ENCODE assay signal across 21 cellular contexts in genomic region chr14:68390731-68391130, GRCh38.
DNase-seq lines count a peak whose midpoint lies in the region; ATAC-seq and TF ChIP-seq lines count a peak whose summit lies in the region.
"Had no signal": no experiment of that assay in that cellular context is flagged by ENCODE, and none has a peak within 500 bp of the region (broad histone marks: within the 10 kb centered on the region; RNA-seq: fewer than 3 reads in every experiment).

No MANE protein-coding gene starts in this region.

- H3K27ac ChIP-seq in cingulate gyrus (ENCODE audit: low read depth, low read length) (peak overlapping the region; percentile 69), subcutaneous abdominal adipose tissue (ENCODE audit: low read depth, low read length) (peak overlapping the region; percentile 95), stomach (peak overlapping the region in 1 of 5 donors; percentile 77)
- H3K27ac ChIP-seq: SK-N-MC had no signal

- H3K4me3 Mint-ChIP-seq in activated naive CD4-positive, alpha-beta T cell treated with anti-CD3 and anti-CD28 coated beads, Interleukin-2, amount 10 ng/mL, durations not matched to agents 7 days and 5 days: no peak overlapping the region
- H3K4me3 Mint-ChIP-seq: activated CD8-positive, alpha-beta T cell treated with anti-CD3 and anti-CD28 coated beads, Interleukin-2, amount 10 ng/mL, durations not matched to agents 7 days and 5 days; CD4-positive, alpha-beta T cell; T-helper 1 cell treated with Interleukin-12 subunit alpha and Interleukin-12 subunit beta and Interleukin-4 antibody, amounts not matched to agents 30 μg/mL and 1 μg/mL, for 36 hours; type B pancreatic cell had no signal

- peak overlapping the region in 2 of 5 donors; percentile 18 to 37 for H3K9ac ChIP-seq in subcutaneous abdominal adipose tissue (ENCODE audit: low read length in 5 of 5)

- TF ChIP-seq CTCF in fibroblast of the aortic adventitia (IDR thresholded peaks at IDR 0.05; ENCODE audit: insufficient read depth, low read length) (no peak), omental fat pad (IDR thresholded peaks at IDR 0.05) (no peak), stomach (IDR thresholded peaks at IDR 0.05) (no peak)

- H3K4me1 ChIP-seq in subcutaneous abdominal adipose tissue (ENCODE audit: control insufficient read depth in 5 of 5, insufficient read depth in 5 of 5, low read length in 5 of 5) (peaks cover 6 to 71% (median 55%) of the 10 kb centered on the region in 5 donors), stomach (peaks cover 4 to 61% (median 38%) of the 10 kb centered on the region in 4 donors)

- H3K4me3 ChIP-seq in fibroblast of the aortic adventitia (ENCODE audit: low read depth, low read length): no peak overlapping the region
- no peak overlapping the region for H3K4me3 ChIP-seq in subcutaneous abdominal adipose tissue (ENCODE audit: low read depth in 1 of 5, low read length in 5 of 5)
- no peak overlapping the region for H3K4me3 ChIP-seq in stomach
- H3K4me3 ChIP-seq: SK-N-MC, smooth muscle cell had no signal

- no peak for TF ChIP-seq EP300 in stomach (IDR thresholded peaks at IDR 0.05)

- no peaks in the 10 kb centered on the region for H3K27me3 Mint-ChIP-seq in activated naive CD4-positive, alpha-beta T cell treated with anti-CD3 and anti-CD28 coated beads, Interleukin-2, amount 10 ng/mL, durations not matched to agents 7 days and 5 days
- H3K27me3 Mint-ChIP-seq: CD4-positive, alpha-beta T cell; type B pancreatic cell had no signal

- H3K9me3 Mint-ChIP-seq in activated naive CD4-positive, alpha-beta T cell treated with anti-CD3 and anti-CD28 coated beads, Interleukin-2, amount 10 ng/mL, durations not matched to agents 7 days and 5 days: no peaks in the 10 kb centered on the region
- H3K9me3 Mint-ChIP-seq: CD4-positive, alpha-beta T cell; T-helper 1 cell treated with Interleukin-12 subunit alpha and Interleukin-12 subunit beta and Interleukin-4 antibody, amounts not matched to agents 30 μg/mL and 1 μg/mL, for 36 hours had no signal

- 52 to 80% (median 64%) methylated on average over 2 of the region's 2 CpGs for WGBS in stomach, 5 donors

- intact Hi-C loops in stomach (cut with DNase I; ENCODE audit: low total_unique reads): no loop called here

- TF ChIP-seq POLR2A in stomach (IDR thresholded peaks at IDR 0.05): no peak

- H3K4me1 Mint-ChIP-seq in activated naive CD4-positive, alpha-beta T cell treated with anti-CD3 and anti-CD28 coated beads, Interleukin-2, amount 10 ng/mL, durations not matched to agents 7 days and 5 days: no peaks in the 10 kb centered on the region

- H3K36me3 Mint-ChIP-seq in activated naive CD4-positive, alpha-beta T cell treated with anti-CD3 and anti-CD28 coated beads, Interleukin-2, amount 10 ng/mL, durations not matched to agents 7 days and 5 days: peaks cover 3% of the 10 kb centered on the region

- H3K36me3 ChIP-seq in subcutaneous abdominal adipose tissue (ENCODE audit: control insufficient read depth in 5 of 5, insufficient read depth in 5 of 5, low read length in 5 of 5): no peaks in the 10 kb centered on the region
- no peaks in the 10 kb centered on the region for H3K36me3 ChIP-seq in stomach

- CTCF ChIA-PET in activated naive CD4-positive, alpha-beta T cell treated with anti-CD3 and anti-CD28 coated beads, Interleukin-2, amount 10 ng/mL, durations not matched to agents 7 days and 5 days (lab: Charles Lee): no interaction called here

- no peaks in the 10 kb centered on the region for H3K9me3 ChIP-seq in subcutaneous abdominal adipose tissue (ENCODE audit: control insufficient read depth in 5 of 5, low read length in 5 of 5)
- H3K9me3 ChIP-seq in stomach: no peaks in the 10 kb centered on the region

- ATAC-seq in omental fat pad (ENCODE audit: low FRiP score): peak; percentile 24
- ATAC-seq: activated CD8-positive, alpha-beta T cell treated with anti-CD3 and anti-CD28 coated beads, Interleukin-2, amount 10 ng/mL, durations not matched to agents 7 days and 5 days had no signal

- H3K27me3 ChIP-seq in subcutaneous abdominal adipose tissue (ENCODE audit: control insufficient read depth in 5 of 5, insufficient read depth in 4 of 5, low read length in 5 of 5): no peaks in the 10 kb centered on the region
- H3K27me3 ChIP-seq in stomach: no peaks in the 10 kb centered on the region

- DNase-seq in fibroblast of the aortic adventitia (ENCODE audit: low read depth) (peak; percentile 82), omental fat pad (ENCODE audit: low spot score) (no peak), stomach (no peak), glomerular visceral epithelial cell (ENCODE audit: extremely low spot score) (no peak)
- DNase-seq in activated naive CD4-positive, alpha-beta T cell treated with anti-CD3 and anti-CD28 coated beads, Interleukin-2, amount 10 ng/mL, durations not matched to agents 7 days and 5 days: no peak
- no peak for DNase-seq in stimulated activated CD4-positive, alpha-beta T cell treated with anti-CD3 and anti-CD28 coated beads, Interleukin-1b, Interleukin-23, amount 100 ng/mL, for 48 hours
- DNase-seq: activated CD4-positive, alpha-beta T cell treated with anti-CD3 and anti-CD28 coated beads for 1 hour; activated CD8-positive, alpha-beta T cell treated with anti-CD3 and anti-CD28 coated beads, Interleukin-2, amount 10 ng/mL, durations not matched to agents 7 days and 5 days; activated gamma-delta T cell treated with Interleukin-2 at 50 U/mL for 16 hours; activated T-cell treated with anti-CD3 and anti-CD28 coated beads for 4 hours; CD4-positive, alpha-beta T cell; glutamatergic neuron; NCI-H526; stimulated activated CD4-positive, alpha-beta T cell treated with anti-CD3 and anti-CD28 coated beads, Interleukin-4, amount 100 ng/mL, for 24 hours; stimulated activated naive CD4-positive, alpha-beta T cell treated with Interleukin-2 at 50 U/mL for 16 hours had no signal

- no peak overlapping the region for H3K27ac Mint-ChIP-seq in activated naive CD4-positive, alpha-beta T cell treated with anti-CD3 and anti-CD28 coated beads, Interleukin-2, amount 10 ng/mL, durations not matched to agents 7 days and 5 days
- H3K27ac Mint-ChIP-seq: activated CD8-positive, alpha-beta T cell treated with anti-CD3 and anti-CD28 coated beads, Interleukin-2, amount 10 ng/mL, durations not matched to agents 7 days and 5 days; CD4-positive, alpha-beta T cell; T-helper 1 cell treated with Interleukin-12 subunit alpha and Interleukin-12 subunit beta and Interleukin-4 antibody, amounts not matched to agents 30 μg/mL and 1 μg/mL, for 36 hours; type B pancreatic cell had no signal
